8 cellular contexts compared by ENCODE assay signal in the genomic region with DNA sequence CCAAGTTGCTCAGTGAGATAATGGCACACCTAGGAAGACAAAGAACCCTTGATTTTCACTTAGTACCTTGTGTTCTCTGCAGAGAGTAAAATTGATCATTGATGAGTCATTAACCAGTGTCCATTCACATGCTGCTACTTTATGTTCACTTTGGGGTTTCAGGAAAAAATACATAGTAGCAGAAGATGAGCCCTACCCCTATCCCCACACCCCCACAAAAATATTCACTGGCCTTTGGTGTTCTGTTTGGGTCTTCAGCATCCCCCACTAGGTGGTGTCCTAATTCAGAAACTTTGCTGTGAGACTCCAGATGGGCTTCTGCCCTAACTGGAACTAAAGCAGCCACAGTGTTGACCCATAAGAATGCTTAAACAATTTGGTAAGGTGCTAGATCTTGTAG.
A peak's percentile ranks its signal among the peaks of the same experiment; 100 is the strongest.
DNase-seq lines count a peak whose midpoint lies in the region; ATAC-seq, FAIRE-seq and TF ChIP-seq lines count a peak whose summit lies in the region.

No MANE protein-coding gene starts in this region.

- H3K36me3 ChIP-seq in SK-N-SH (replicated peaks in 1 of 2; ENCODE audit: control insufficient read depth in 1 of 2, insufficient read depth in 2 of 2, low read length in 1 of 2) = peaks cover 0 to 3% of the 10 kb centered on the region in 2 experiments
- no peaks in the 10 kb centered on the region for H3K36me3 ChIP-seq in pancreas

- FAIRE-seq in pancreas (lab: Jason Lieb, UNC) = no peak

- TF ChIP-seq RAD21 in SK-N-SH (IDR thresholded peaks at IDR 0.05; ENCODE audit: low read length) = peak; percentile 66

- H3K4me2 ChIP-seq in SK-N-SH = no peak overlapping the region

- H3K4me3 Mint-ChIP-seq in activated T-cell treated with anti-CD3 and anti-CD28 coated beads, Interleukin-2, amount 50 U/mL, for 72 hours = peak overlapping the region in 1 of 2 donors; percentile 15

- intact Hi-C loops in pancreas (cut with DNase I) = no loop called here

- H3K27ac ChIP-seq in SK-N-SH (ENCODE audit: low read depth in 2 of 2, low read length in 1 of 2) = peak overlapping the region; percentile 90 to 95
- peak overlapping the region in 2 of 4 donors; percentile 13 to 30 for H3K27ac ChIP-seq in pancreas

- H3F3A ChIP-seq in SK-N-SH (replicated peaks; ENCODE audit: insufficient read depth) = peaks cover 20% of the 10 kb centered on the region

- H3K9me3 Mint-ChIP-seq in activated T-cell treated with anti-CD3 and anti-CD28 coated beads, Interleukin-2, amount 50 U/mL, for 72 hours = no peaks in the 10 kb centered on the region

- POLR2A ChIA-PET in SK-N-SH (lab: Yijun Ruan, JAX) = no interaction called here

- no peak overlapping the region for H3K9ac ChIP-seq in SK-N-SH

- H3K27me3 ChIP-seq in SK-N-SH (ENCODE audit: insufficient read depth) (no peaks in the 10 kb centered on the region), pancreas (no peaks in the 10 kb centered on the region)

- peaks cover 6 to 9% of the 10 kb centered on the region in 2 donors for H3K36me3 Mint-ChIP-seq in activated T-cell treated with anti-CD3 and anti-CD28 coated beads, Interleukin-2, amount 50 U/mL, for 72 hours (ENCODE audit: insufficient read depth in 2 of 2)

- H3K27ac Mint-ChIP-seq in activated T-cell treated with anti-CD3 and anti-CD28 coated beads, Interleukin-2, amount 50 U/mL, for 72 hours = peak overlapping the region; percentile 24

- H4K20me1 ChIP-seq in SK-N-SH (ENCODE audit: insufficient read depth) = no peaks in the 10 kb centered on the region

- H3K4me3 ChIP-seq in SK-N-SH (ENCODE audit: low read depth in 2 of 2, low read length in 1 of 2) (no peak overlapping the region; a peak in 1 of 4 replicates), pancreas (no peak overlapping the region)

- ATAC-seq in activated T-cell treated with anti-CD3 and anti-CD28 coated beads, Interleukin-2, amount 50 U/mL, for 72 hours (replicated peaks in 1 of 2) = peak; percentile 31 to 42
- peak; percentile 68 for ATAC-seq in HG02870 (IDR thresholded peaks at IDR 0.05; ENCODE audit: unreplicated experiment)
- ATAC-seq in pancreas = peak; percentile 30 to 72 (median 54)
- no peak for ATAC-seq in GM18505 (IDR thresholded peaks at IDR 0.05; ENCODE audit: unreplicated experiment)

- TF ChIP-seq CTCF in SK-N-SH (IDR thresholded peaks at IDR 0.05) (peak; percentile 66), pancreas (IDR thresholded peaks at IDR 0.05) (peak in 1 of 4 donors; percentile 34)

- TF ChIP-seq EP300 in SK-N-SH (IDR thresholded peaks at IDR 0.05; ENCODE audit: borderline replicate concordance in 1 of 2, low read depth in 1 of 2, low read length in 1 of 2) = no peak

- H3K4me1 ChIP-seq in SK-N-SH (ENCODE audit: control insufficient read depth in 1 of 2, insufficient read depth in 2 of 2, low read depth in 1 of 2, low read length in 1 of 2) (peaks cover 28 to 56% of the 10 kb centered on the region in 2 experiments), pancreas (peaks cover 52 to 58% (median 57%) of the 10 kb centered on the region in 3 donors)

- DNase-seq in activated T-cell treated with anti-CD3 and anti-CD28 coated beads, Interleukin-2, amount 50 U/mL, for 72 hours = peak; percentile 25 to 34
- no peak for DNase-seq in activated T-cell treated with anti-CD3 and anti-CD28 coated beads, Interleukin-2, amount 50 U/mL, for 1 hour
- DNase-seq in SK-N-SH (peak; percentile 41), fibroblast of gingiva (ENCODE audit: low read depth) (peak; percentile 54), pancreas (no peak)
- no peak for DNase-seq in activated effector memory CD4-positive, alpha-beta T cell treated with Interleukin-2 at 50 U/mL for 16 hours

- TF ChIP-seq POLR2A in GM18505 (IDR thresholded peaks at IDR 0.05; ENCODE audit: borderline replicate concordance, extremely low read depth, insufficient read depth, insufficient read length) = no peak

- H3K27me3 Mint-ChIP-seq in activated T-cell treated with anti-CD3 and anti-CD28 coated beads, Interleukin-2, amount 50 U/mL, for 72 hours (ENCODE audit: low read depth) = no peaks in the 10 kb centered on the region

- H3K9me3 ChIP-seq in SK-N-SH = no peaks in the 10 kb centered on the region
- H3K9me3 ChIP-seq in pancreas = no peaks in the 10 kb centered on the region

- H2AFZ ChIP-seq in SK-N-SH (ENCODE audit: low read depth) = no peak overlapping the region

- no peaks in the 10 kb centered on the region for H3K9me2 ChIP-seq in SK-N-SH

- peaks cover 21% of the 10 kb centered on the region for H3K79me2 ChIP-seq in SK-N-SH (ENCODE audit: insufficient read depth)

- CTCF ChIA-PET in SK-N-SH (lab: Yijun Ruan, JAX) = interaction anchor here (1.0 to 1.5 kb wide), 6 partner anchors 11 to 319 kb away, joined by 3 to 5 read pairs (median 4); no protein-coding TSS in a partner anchor

- peaks cover 17% of the 10 kb centered on the region for H3K4me1 Mint-ChIP-seq in activated T-cell treated with anti-CD3 and anti-CD28 coated beads, Interleukin-2, amount 50 U/mL, for 72 hours (ENCODE audit: low read depth)

TF ChIP-seq in SK-N-SH, 30 proteins besides CTCF, POLR2A, EP300 and RAD21 (continues in another document):
- TF ChIP-seq GABPA (IDR thresholded peaks at IDR 0.05; ENCODE audit: low read depth) (no peak), POLR2AphosphoS5 (IDR thresholded peaks at IDR 0.05; ENCODE audit: low read depth, low read length) (no peak), FOXJ3 (CRISPR knock-in tag; IDR thresholded peaks at IDR 0.05) (no peak), FOXM1 (IDR thresholded peaks at IDR 0.05; ENCODE audit: low read depth) (no peak), TCF12 (IDR thresholded peaks at IDR 0.05) (peak; percentile 4; the same call in 1 of the 2 replicates), RFX5 (IDR thresholded peaks at IDR 0.05; ENCODE audit: low read length) (no peak), SMC3 (IDR thresholded peaks at IDR 0.05; ENCODE audit: low read depth, low read length) (peak; percentile 37), JUND (IDR thresholded peaks at IDR 0.05) (no peak), TEAD4 (IDR thresholded peaks at IDR 0.05; ENCODE audit: borderline replicate concordance, insufficient read depth) (no peak), RXRA (IDR thresholded peaks at IDR 0.05; ENCODE audit: borderline replicate concordance, low read depth) (no peak), SIN3A (IDR thresholded peaks at IDR 0.05; ENCODE audit: borderline replicate concordance, low read depth, low read length) (no peak), YY1 (IDR thresholded peaks at IDR 0.05; ENCODE audit: low read depth) (no peak), RCOR1 (IDR thresholded peaks at IDR 0.05; ENCODE audit: low read length) (0 out of 2 replicates have a peak, but pooled peaks have one; percentile 25), NRF1 (IDR thresholded peaks at IDR 0.05; ENCODE audit: low read depth, low read length) (no peak), MEF2A (IDR thresholded peaks at IDR 0.05; ENCODE audit: borderline replicate concordance, low read depth) (no peak), FOSL2 (IDR thresholded peaks at IDR 0.05; ENCODE audit: borderline replicate concordance, low read depth) (no peak), TAF1 (IDR thresholded peaks at IDR 0.05; ENCODE audit: borderline replicate concordance, low read depth, low read length) (no peak)
- TF ChIP-seq, protein P1, sequence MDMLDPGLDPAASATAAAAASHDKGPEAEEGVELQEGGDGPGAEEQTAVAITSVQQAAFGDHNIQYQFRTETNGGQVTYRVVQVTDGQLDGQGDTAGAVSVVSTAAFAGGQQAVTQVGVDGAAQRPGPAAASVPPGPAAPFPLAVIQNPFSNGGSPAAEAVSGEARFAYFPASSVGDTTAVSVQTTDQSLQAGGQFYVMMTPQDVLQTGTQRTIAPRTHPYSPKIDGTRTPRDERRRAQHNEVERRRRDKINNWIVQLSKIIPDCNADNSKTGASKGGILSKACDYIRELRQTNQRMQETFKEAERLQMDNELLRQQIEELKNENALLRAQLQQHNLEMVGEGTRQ (IDR thresholded peaks at IDR 0.05; ENCODE audit: borderline replicate concordance, low read depth, low read length) = no peak
- TF ChIP-seq, protein P2, sequence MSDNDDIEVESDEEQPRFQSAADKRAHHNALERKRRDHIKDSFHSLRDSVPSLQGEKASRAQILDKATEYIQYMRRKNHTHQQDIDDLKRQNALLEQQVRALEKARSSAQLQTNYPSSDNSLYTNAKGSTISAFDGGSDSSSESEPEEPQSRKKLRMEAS (IDR thresholded peaks at IDR 0.05; ENCODE audit: low read depth) = no peak
- TF ChIP-seq, protein P3, sequence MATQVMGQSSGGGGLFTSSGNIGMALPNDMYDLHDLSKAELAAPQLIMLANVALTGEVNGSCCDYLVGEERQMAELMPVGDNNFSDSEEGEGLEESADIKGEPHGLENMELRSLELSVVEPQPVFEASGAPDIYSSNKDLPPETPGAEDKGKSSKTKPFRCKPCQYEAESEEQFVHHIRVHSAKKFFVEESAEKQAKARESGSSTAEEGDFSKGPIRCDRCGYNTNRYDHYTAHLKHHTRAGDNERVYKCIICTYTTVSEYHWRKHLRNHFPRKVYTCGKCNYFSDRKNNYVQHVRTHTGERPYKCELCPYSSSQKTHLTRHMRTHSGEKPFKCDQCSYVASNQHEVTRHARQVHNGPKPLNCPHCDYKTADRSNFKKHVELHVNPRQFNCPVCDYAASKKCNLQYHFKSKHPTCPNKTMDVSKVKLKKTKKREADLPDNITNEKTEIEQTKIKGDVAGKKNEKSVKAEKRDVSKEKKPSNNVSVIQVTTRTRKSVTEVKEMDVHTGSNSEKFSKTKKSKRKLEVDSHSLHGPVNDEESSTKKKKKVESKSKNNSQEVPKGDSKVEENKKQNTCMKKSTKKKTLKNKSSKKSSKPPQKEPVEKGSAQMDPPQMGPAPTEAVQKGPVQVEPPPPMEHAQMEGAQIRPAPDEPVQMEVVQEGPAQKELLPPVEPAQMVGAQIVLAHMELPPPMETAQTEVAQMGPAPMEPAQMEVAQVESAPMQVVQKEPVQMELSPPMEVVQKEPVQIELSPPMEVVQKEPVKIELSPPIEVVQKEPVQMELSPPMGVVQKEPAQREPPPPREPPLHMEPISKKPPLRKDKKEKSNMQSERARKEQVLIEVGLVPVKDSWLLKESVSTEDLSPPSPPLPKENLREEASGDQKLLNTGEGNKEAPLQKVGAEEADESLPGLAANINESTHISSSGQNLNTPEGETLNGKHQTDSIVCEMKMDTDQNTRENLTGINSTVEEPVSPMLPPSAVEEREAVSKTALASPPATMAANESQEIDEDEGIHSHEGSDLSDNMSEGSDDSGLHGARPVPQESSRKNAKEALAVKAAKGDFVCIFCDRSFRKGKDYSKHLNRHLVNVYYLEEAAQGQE (IDR thresholded peaks at IDR 0.05; ENCODE audit: low read depth, low read length) = no peak

Comparison
In these comparisons a context has a peak if more than half of its experiments do, and no peak if none do; other contexts are left out.
1. DNase-seq: peak in activated T-cell treated with anti-CD3 and anti-CD28 coated beads, Interleukin-2, amount 50 U/mL, for 72 hours (2 of 2), SK-N-SH (single experiment) and fibroblast of gingiva (single experiment); none in activated T-cell treated with anti-CD3 and anti-CD28 coated beads, Interleukin-2, amount 50 U/mL, for 1 hour (single experiment), pancreas (0 of 6) and activated effector memory CD4-positive, alpha-beta T cell treated with Interleukin-2 at 50 U/mL for 16 hours (single experiment).